ENCODE assay signal across 8 cellular contexts in the genomic region with DNA sequence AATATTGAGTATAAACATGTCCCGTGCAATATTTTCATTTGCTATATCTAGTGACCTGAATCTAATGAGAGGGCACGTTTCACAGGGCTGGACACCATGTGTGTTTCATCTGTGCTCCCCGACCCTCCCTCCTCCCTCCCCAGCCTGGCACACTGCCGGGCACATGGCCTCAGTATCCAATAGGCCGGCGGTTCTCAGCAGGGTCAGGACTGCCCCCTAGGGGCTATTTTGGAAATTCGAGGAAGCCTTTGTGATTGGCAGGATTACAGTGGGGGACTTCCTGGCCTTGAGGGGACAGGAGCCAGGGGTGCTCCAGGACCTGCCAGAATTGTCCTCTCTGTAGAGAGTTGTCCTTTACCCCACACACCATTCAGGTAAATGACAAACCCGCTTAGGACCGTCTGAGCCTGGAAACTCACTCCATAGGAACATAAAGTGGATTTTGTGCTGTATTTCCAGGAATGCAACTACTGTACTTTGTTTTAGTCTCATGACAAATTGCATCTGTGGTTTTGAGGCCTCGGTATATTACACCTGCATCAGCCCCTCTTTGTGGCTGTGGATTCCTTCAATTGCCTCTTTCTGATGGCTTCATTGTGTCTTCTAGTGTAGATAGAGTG.
DNase-seq lines count a peak whose midpoint lies in the region; ATAC-seq and TF ChIP-seq lines count a peak whose summit lies in the region.

No MANE protein-coding gene starts in this region.

- H3K4me1 ChIP-seq in esophagus squamous epithelium: peaks cover 0 to 12% (median 0%) of the 10 kb centered on the region in 3 donors
- no peaks in the 10 kb centered on the region for H3K4me1 ChIP-seq in parathyroid adenoma

- H3K4me2 ChIP-seq in parathyroid adenoma (ENCODE audit: low read length): no peak overlapping the region

- no peaks in the 10 kb centered on the region for H3K79me2 ChIP-seq in parathyroid adenoma

- TF ChIP-seq CTCF in esophagus squamous epithelium (IDR thresholded peaks at IDR 0.05) (peak in 5 of 6 experiments; percentile 28 to 55 (median 34)), parathyroid adenoma (IDR thresholded peaks at IDR 0.05) (peak; percentile 24)

- ATAC-seq in GM21447 (IDR thresholded peaks at IDR 0.05; ENCODE audit: unreplicated experiment) (no peak), GM19035 (IDR thresholded peaks at IDR 0.05; ENCODE audit: unreplicated experiment) (no peak)

- peak; percentile 19 for DNase-seq in COLO829 (ENCODE audit: low spot score)
- DNase-seq in H7: peak; percentile 80
- peak; percentile 64 for DNase-seq in RPMI7951 (ENCODE audit: low read depth)
- no peak for DNase-seq in esophagus squamous epithelium (lab: John Stamatoyannopoulos, UW)
- no peak for DNase-seq in T1000 (lab: John Stamatoyannopoulos, UW)

- intact Hi-C loops in esophagus squamous epithelium (cut with DNase I): no loop called here

- H3K27ac ChIP-seq in esophagus squamous epithelium (no peak overlapping the region), parathyroid adenoma (no peak overlapping the region)

- H3K27me3 ChIP-seq in H7 (ENCODE audit: control insufficient read depth, insufficient read depth, low read length) (no peaks in the 10 kb centered on the region), esophagus squamous epithelium (peaks cover 0 to 43% (median 0%) of the 10 kb centered on the region in 4 donors), parathyroid adenoma (ENCODE audit: control insufficient read depth, insufficient read depth, low read length) (no peaks in the 10 kb centered on the region)

- H3K9ac ChIP-seq in parathyroid adenoma: no peak overlapping the region

- H3K36me3 ChIP-seq in H7 (replicated peaks; ENCODE audit: control insufficient read depth, insufficient read depth, low read length): no peaks in the 10 kb centered on the region
- H3K36me3 ChIP-seq in esophagus squamous epithelium: no peaks in the 10 kb centered on the region
- no peaks in the 10 kb centered on the region for H3K36me3 ChIP-seq in parathyroid adenoma (ENCODE audit: control insufficient read depth, insufficient read depth, low read length)

- H2AFZ ChIP-seq in parathyroid adenoma: no peak overlapping the region

- TF ChIP-seq POLR2A in esophagus squamous epithelium (IDR thresholded peaks at IDR 0.05): no peak

- WGBS in esophagus squamous epithelium, 2 donors: 28 to 36% methylated on average over 9 to 10 of the region's 10 CpGs

- H3K4me3 ChIP-seq in H7 (ENCODE audit: insufficient read depth, low read depth, low read length): no peak overlapping the region
- H3K4me3 ChIP-seq in esophagus squamous epithelium: no peak overlapping the region
- no peak overlapping the region for H3K4me3 ChIP-seq in parathyroid adenoma (ENCODE audit: low read depth, low read length)

- H3K9me3 ChIP-seq in esophagus squamous epithelium (no peaks in the 10 kb centered on the region), parathyroid adenoma (ENCODE audit: control insufficient read depth, low read length) (no peaks in the 10 kb centered on the region)

Comparison
In these comparisons a context has a peak if more than half of its experiments do, and no peak if none do; other contexts are left out.
1. DNase-seq: peak in COLO829 (single experiment), H7 (single experiment) and RPMI7951 (single experiment); none in esophagus squamous epithelium (single experiment) and T1000 (single experiment).